Comparison of ENCODE assay signal across 18 cellular contexts in the genomic region with DNA sequence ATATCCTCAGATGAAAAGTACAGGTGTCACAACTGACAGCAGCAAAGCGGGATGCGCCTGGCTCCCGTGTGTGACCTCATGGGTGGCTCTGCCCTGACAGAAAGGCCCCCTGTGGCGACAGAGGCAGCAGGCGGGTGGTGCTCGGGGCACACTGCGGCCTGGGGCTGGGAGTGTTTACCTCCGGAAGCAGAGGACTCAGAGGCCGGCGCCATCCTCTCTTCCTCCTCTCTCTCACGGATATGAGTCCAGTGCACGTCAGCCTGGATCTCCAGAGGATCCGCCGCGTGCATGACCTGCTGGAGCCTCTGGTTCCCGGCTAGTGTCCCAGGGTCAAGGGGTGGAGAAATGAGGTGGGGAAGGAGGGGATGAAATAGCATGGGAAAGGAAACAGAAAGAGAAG. TPM values are rescaled to one million over a fixed set of nuclear protein-coding genes. Genes with fewer than 3 reads are reported as not detected.
A peak's percentile ranks its signal among the peaks of the same experiment; 100 is the strongest.
DNase-seq lines count a peak whose midpoint lies in the region; ATAC-seq and TF ChIP-seq lines count a peak whose summit lies in the region.
"Had no signal": no experiment of that assay in that cellular context is flagged by ENCODE, and none has a peak within 500 bp of the region (broad histone marks: within the 10 kb centered on the region; RNA-seq: fewer than 3 reads in every experiment).

No MANE protein-coding gene starts in this region.

- H3K36me3 ChIP-seq in left ventricle myocardium inferior (peaks cover 32% of the 10 kb centered on the region), right atrium auricular region (peaks cover 32% of the 10 kb centered on the region), spleen (peaks cover 0 to 96% (median 42%) of the 10 kb centered on the region in 6 donors)

- H3K27me3 ChIP-seq in left ventricle myocardium inferior (ENCODE audit: low read depth) (no peaks in the 10 kb centered on the region), right atrium auricular region (no peaks in the 10 kb centered on the region), spleen (replicated peaks in 1 of 7) (no peaks in the 10 kb centered on the region)

- H3K4me3 ChIP-seq in left ventricle myocardium inferior (no peak overlapping the region), right atrium auricular region (no peak overlapping the region), spleen (no peak overlapping the region)
- H3K4me3 ChIP-seq: A549, GM12878, GM23338 had no signal

- 79 to 90% (median 87%) methylated on average over 16 of the region's 16 CpGs for WGBS in spleen, 5 donors

- in situ Hi-C loops in GM13977 (cut with MboI; ENCODE audit: low pct_unique_long_range_greater_than_20kb, low sequenced_read_pairs, unreplicated experiment), result no loop called here

- DNase-seq in left ventricle myocardium inferior (no peak), right atrium auricular region (ENCODE audit: low spot score) (no peak), T-helper 17 cell (no peak), dermis microvascular lymphatic vessel endothelial cell (ENCODE audit: low read depth in 2 of 2) (peak; percentile 75 to 85), spleen (peak; percentile 71), GM13977 (ENCODE audit: low spot score) (no peak), substantia nigra (lab: John Stamatoyannopoulos, UW) (no peak)
- DNase-seq: AML-193; Calu3; CD4-positive, alpha-beta T cell; DMS79 treated with DMSO at 0.1 percent for 48 hours; HCEC 1CT had no signal

- H3K4me1 ChIP-seq in left ventricle myocardium inferior (peaks cover 60% of the 10 kb centered on the region), right atrium auricular region (peaks cover 0 to 29% of the 10 kb centered on the region in 2 donors), spleen (peaks cover 9 to 33% (median 26%) of the 10 kb centered on the region in 6 donors)
- H3K4me1 ChIP-seq: A549 had no signal

- no peak for ATAC-seq in T-helper 17 cell
- no peak for ATAC-seq in activated T-helper 17 cell treated with anti-CD3 and anti-CD28 coated beads, Interleukin-2, amount 50 U/mL, for 72 hours (replicated peaks)
- ATAC-seq: A549, GM12878, GM23338 had no signal

- H3K36me3 Mint-ChIP-seq in T-helper 17 cell (ENCODE audit: low read depth), result peaks cover 8% of the 10 kb centered on the region
- peaks cover 26% of the 10 kb centered on the region for H3K36me3 Mint-ChIP-seq in activated T-helper 17 cell treated with anti-CD3 and anti-CD28 coated beads, Interleukin-2, amount 50 U/mL, for 72 hours (ENCODE audit: low read depth)

- TF ChIP-seq CTCF in left ventricle myocardium inferior (IDR thresholded peaks at IDR 0.05; ENCODE audit: borderline replicate concordance) (no peak), right atrium auricular region (IDR thresholded peaks at IDR 0.05) (no peak), spleen (IDR thresholded peaks at IDR 0.05 in 8 of 11, conservative IDR thresholded peaks at IDR 0.05 in 3 of 11) (no peak), GM13977 (IDR thresholded peaks at IDR 0.05; ENCODE audit: extremely low read depth, insufficient read depth, missing control alignments) (no peak)

- no peaks in the 10 kb centered on the region for H3K9me3 ChIP-seq in left ventricle myocardium inferior (replicated peaks)
- H3K9me3 ChIP-seq in right atrium auricular region, result no peaks in the 10 kb centered on the region
- no peaks in the 10 kb centered on the region for H3K9me3 ChIP-seq in T-helper 17 cell (ENCODE audit: control insufficient read depth, low read length, poor library complexity, severe bottlenecking)
- no peaks in the 10 kb centered on the region for H3K9me3 ChIP-seq in spleen
- H3K9me3 ChIP-seq: A549 had no signal

- no peak for TF ChIP-seq POLR2A in spleen (IDR thresholded peaks at IDR 0.05)

- intact Hi-C loops in left ventricle myocardium inferior (cut with micrococcal nuclease) (no loop called here), spleen (cut with DNase I; ENCODE audit: low total_unique reads) (no loop called here)

- H3K4me3 Mint-ChIP-seq in T-helper 17 cell, result no peak overlapping the region
- no peak overlapping the region for H3K4me3 Mint-ChIP-seq in activated T-helper 17 cell treated with anti-CD3 and anti-CD28 coated beads, Interleukin-2, amount 50 U/mL, for 72 hours
- H3K4me3 Mint-ChIP-seq: CD4-positive, alpha-beta T cell; GM23338 had no signal

- H3K27ac ChIP-seq in left ventricle myocardium inferior (replicated peaks) (peak overlapping the region; percentile 57), right atrium auricular region (no peak overlapping the region), spleen (no peak overlapping the region), substantia nigra (ENCODE audit: low read depth, low read length, poor library complexity, severe bottlenecking) (no peak overlapping the region)
- H3K27ac ChIP-seq: 22Rv1, A549, C4-2B had no signal

- peak overlapping the region; percentile 2 for H3K27ac Mint-ChIP-seq in T-helper 17 cell
- no peak overlapping the region for H3K27ac Mint-ChIP-seq in activated T-helper 17 cell treated with anti-CD3 and anti-CD28 coated beads, Interleukin-2, amount 50 U/mL, for 72 hours
- H3K27ac Mint-ChIP-seq: CD4-positive, alpha-beta T cell; GM23338 had no signal

- H3K27me3 Mint-ChIP-seq in T-helper 17 cell, result no peaks in the 10 kb centered on the region
- H3K27me3 Mint-ChIP-seq in activated T-helper 17 cell treated with anti-CD3 and anti-CD28 coated beads, Interleukin-2, amount 50 U/mL, for 72 hours, result no peaks in the 10 kb centered on the region
- H3K27me3 Mint-ChIP-seq: CD4-positive, alpha-beta T cell had no signal

- peaks cover 10% of the 10 kb centered on the region for H3K4me1 Mint-ChIP-seq in T-helper 17 cell
- H3K4me1 Mint-ChIP-seq in activated T-helper 17 cell treated with anti-CD3 and anti-CD28 coated beads, Interleukin-2, amount 50 U/mL, for 72 hours, result peaks cover 6% of the 10 kb centered on the region

- H3K9me3 Mint-ChIP-seq in activated T-helper 17 cell treated with anti-CD3 and anti-CD28 coated beads, Interleukin-2, amount 50 U/mL, for 72 hours, result no peaks in the 10 kb centered on the region
- H3K9me3 Mint-ChIP-seq: CD4-positive, alpha-beta T cell; GM23338 had no signal

RNA-seq across cellular contexts. Expression of a gene that starts 53.2 kb away (rescaled TPM):
- total RNA-seq in left ventricle myocardium inferior, result 14.5 TPM
- total RNA-seq in right atrium auricular region, result 10 to 100 TPM; 10.5 to 14.1 TPM
- total RNA-seq in T-helper 17 cell, result 10 to 100 TPM; 18.3 to 24.2 TPM
- total RNA-seq in dermis microvascular lymphatic vessel endothelial cell, result 49.7 and 63.1 TPM in 2 replicates
- 10 to 100 TPM; 45.4 to 73.4 (median 51.5) TPM for total RNA-seq in spleen
- 10 to 100 TPM; 37.7 to 49.2 (median 41.3) TPM for polyA plus RNA-seq in spleen
- 10 to 100 TPM in 1 of 2 donors, 1 to 10 TPM in 1; 6.2 to 19.2 TPM for total RNA-seq in activated T-helper 17 cell treated with anti-CD3 and anti-CD28 coated beads, Interleukin-2, amount 50 U/mL, for 72 hours

Comparison
In these comparisons a context has a peak if more than half of its experiments do, and no peak if none do; other contexts are left out.
1. DNase-seq: peak in dermis microvascular lymphatic vessel endothelial cell (2 of 2) and spleen (single experiment); none in left ventricle myocardium inferior (single experiment), right atrium auricular region (single experiment), T-helper 17 cell (0 of 3), GM13977 (single experiment) and substantia nigra (0 of 49).